19 cellular contexts compared by ENCODE assay signal in genomic region chr7:47586925-47587324, GRCh38. TPM values are rescaled to one million over a fixed set of nuclear protein-coding genes. Genes with fewer than 3 reads are reported as not detected.
DNase-seq lines count a peak whose midpoint lies in the region; ATAC-seq and TF ChIP-seq lines count a peak whose summit lies in the region.
"Had no signal": no experiment of that assay in that cellular context is flagged by ENCODE, and none has a peak within 500 bp of the region (broad histone marks: within the 10 kb centered on the region; RNA-seq: fewer than 3 reads in every experiment).

No MANE protein-coding gene starts in this region.

- H2BK12ac ChIP-seq in mesenchymal stem cell (ENCODE audit: low read length in 2 of 2) = peak overlapping the region in 1 of 2 experiments; percentile 4

- no peak for TF ChIP-seq CTCF in HFFc6 (IDR thresholded peaks at IDR 0.05)
- TF ChIP-seq CTCF in suprapubic skin (IDR thresholded peaks at IDR 0.05) = no peak

- H3K4me2 ChIP-seq in mesenchymal stem cell (ENCODE audit: low read length, poor library complexity, severe bottlenecking) = no peak overlapping the region

- TF ChIP-seq RAD21 in Ishikawa (IDR thresholded peaks at IDR 0.05; ENCODE audit: low read depth) = no peak; the same call in 1 of the 2 replicates

- no peaks in the 10 kb centered on the region; the same call in none of the 2 replicates for H3K27me3 Mint-ChIP-seq in HFFc6 (ENCODE audit: insufficient read depth)

- no peaks in the 10 kb centered on the region for H3K36me3 Mint-ChIP-seq in HFFc6 (ENCODE audit: low read depth)
- H3K36me3 Mint-ChIP-seq: natural killer cell had no signal

- no peaks in the 10 kb centered on the region for H3K79me1 ChIP-seq in mesenchymal stem cell (replicated peaks; ENCODE audit: low read length, poor library complexity, severe bottlenecking)

- H3K4ac ChIP-seq in mesenchymal stem cell (ENCODE audit: low read depth in 1 of 2, low read length in 2 of 2) = no peak overlapping the region

- no peak for TF ChIP-seq POLR2A in suprapubic skin (IDR thresholded peaks at IDR 0.05)

- no peak overlapping the region for H2BK15ac ChIP-seq in mesenchymal stem cell (ENCODE audit: low read depth, poor library complexity, severe bottlenecking)

- H3K4me3 ChIP-seq in mesenchymal stem cell (ENCODE audit: insufficient read depth in 1 of 2, low read depth in 1 of 2, low read length in 2 of 2) (no peak overlapping the region), suprapubic skin (no peak overlapping the region)
- H3K4me3 ChIP-seq: colonic mucosa, SJSA1, spleen, tibial artery had no signal

- H3K9me3 ChIP-seq in mesenchymal stem cell (ENCODE audit: control insufficient read depth, low read length) (peaks cover 6% of the 10 kb centered on the region), suprapubic skin (no peaks in the 10 kb centered on the region)
- H3K9me3 ChIP-seq: colonic mucosa, SJSA1, spleen, tibial artery had no signal

- H3K23ac ChIP-seq in mesenchymal stem cell (ENCODE audit: low read length in 2 of 2) = no peak overlapping the region

- H3K27ac ChIP-seq in mesenchymal stem cell (ENCODE audit: low read length, poor library complexity, severe bottlenecking) (no peak overlapping the region), suprapubic skin (no peak overlapping the region)
- H3K27ac ChIP-seq: 22Rv1, C4-2B, colonic mucosa, foreskin keratinocyte, HL-60, SJSA1 had no signal

- no peak overlapping the region for H2BK120ac ChIP-seq in mesenchymal stem cell (ENCODE audit: low read depth, low read length)

- peaks cover 26% of the 10 kb centered on the region for H3K4me1 ChIP-seq in mesenchymal stem cell (ENCODE audit: control insufficient read depth, insufficient read depth, low read depth, low read length)
- H3K4me1 ChIP-seq in suprapubic skin = peaks cover 39% of the 10 kb centered on the region

- no peak overlapping the region for H2AFZ ChIP-seq in mesenchymal stem cell (ENCODE audit: low read depth, low read length)

- H4K91ac ChIP-seq in mesenchymal stem cell (ENCODE audit: low read length) = peak overlapping the region; percentile 28

- no peak overlapping the region for H3K9ac ChIP-seq in mesenchymal stem cell (ENCODE audit: low read length)

- no peaks in the 10 kb centered on the region for H3K36me3 ChIP-seq in mesenchymal stem cell (ENCODE audit: control insufficient read depth in 1 of 2, insufficient read depth in 2 of 2, low read depth in 1 of 2, low read length in 2 of 2)
- H3K36me3 ChIP-seq in suprapubic skin = no peaks in the 10 kb centered on the region
- H3K36me3 ChIP-seq: colonic mucosa, spleen, tibial artery had no signal

- H3K18ac ChIP-seq in mesenchymal stem cell (ENCODE audit: low read depth in 1 of 2, low read length in 2 of 2) = peak overlapping the region in 1 of 2 experiments; percentile 2

- H3K27me3 ChIP-seq in mesenchymal stem cell (ENCODE audit: control insufficient read depth in 1 of 2, insufficient read depth in 1 of 2, low read length in 2 of 2) = peaks cover 0 to 55% of the 10 kb centered on the region in 2 experiments
- H3K27me3 ChIP-seq in suprapubic skin = peaks cover 4% of the 10 kb centered on the region
- H3K27me3 ChIP-seq: colonic mucosa, SJSA1, tibial artery had no signal

- ATAC-seq in GM18909 (IDR thresholded peaks at IDR 0.05; ENCODE audit: poor library complexity, unreplicated experiment) = no peak
- ATAC-seq: foreskin keratinocyte, natural killer cell had no signal

- peak overlapping the region; percentile 43 for H4K8ac ChIP-seq in mesenchymal stem cell (ENCODE audit: low read length)

- H2BK5ac ChIP-seq in mesenchymal stem cell (ENCODE audit: low read depth, low read length, poor library complexity, severe bottlenecking) = no peak overlapping the region

- no peak overlapping the region for H3K27ac Mint-ChIP-seq in HFFc6
- H3K27ac Mint-ChIP-seq: natural killer cell had no signal

- H3K4me1 Mint-ChIP-seq in HFFc6 (ENCODE audit: low read depth) = peaks cover 52% of the 10 kb centered on the region
- H3K4me1 Mint-ChIP-seq: natural killer cell had no signal

- no peak overlapping the region for H3K14ac ChIP-seq in mesenchymal stem cell (ENCODE audit: low read length in 2 of 2)

- DNase-seq in DMS53 (lab: John Stamatoyannopoulos, UW) (peak; percentile 24), DMS53 treated with DMSO at 0.1 percent for 48 hours (lab: John Stamatoyannopoulos, UW; ENCODE audit: unreplicated experiment) (no peak), RPMI8226 (peak; percentile 93), mesenchymal stem cell (no peak), HFFc6 (no peak), suprapubic skin (ENCODE audit: low spot score in 2 of 2) (no peak)
- DNase-seq: activated gamma-delta T cell, colonic mucosa, foreskin keratinocyte, KG1, natural killer cell, spleen had no signal

- 95% methylated on average over 3 of the region's 3 CpGs for WGBS in mesenchymal stem cell
- 58% methylated on average over 3 of the region's 3 CpGs for WGBS in suprapubic skin

- H3K4me3 Mint-ChIP-seq in HFFc6 = no peak overlapping the region
- H3K4me3 Mint-ChIP-seq: natural killer cell had no signal

- H3K9me3 Mint-ChIP-seq in HFFc6 = no peaks in the 10 kb centered on the region
- H3K9me3 Mint-ChIP-seq: natural killer cell had no signal

- TF ChIP-seq EP300 in Ishikawa (IDR thresholded peaks at IDR 0.05; ENCODE audit: borderline replicate concordance) = peak; percentile 76
- TF ChIP-seq EP300 in suprapubic skin (IDR thresholded peaks at IDR 0.05) = no peak

- peak overlapping the region; percentile 17 for H2AK5ac ChIP-seq in mesenchymal stem cell (ENCODE audit: low read length, severe bottlenecking)

TF ChIP-seq in Ishikawa, 13 proteins besides CTCF, POLR2A, EP300 and RAD21:
- no peak for TF ChIP-seq CEBPB (IDR thresholded peaks at IDR 0.05)
- TF ChIP-seq, protein P1, sequence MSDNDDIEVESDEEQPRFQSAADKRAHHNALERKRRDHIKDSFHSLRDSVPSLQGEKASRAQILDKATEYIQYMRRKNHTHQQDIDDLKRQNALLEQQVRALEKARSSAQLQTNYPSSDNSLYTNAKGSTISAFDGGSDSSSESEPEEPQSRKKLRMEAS (IDR thresholded peaks at IDR 0.05) = peak; percentile 95
- peak; percentile 34; the same call in 1 of the 2 replicates for TF ChIP-seq TEAD4 (IDR thresholded peaks at IDR 0.05)
- TF ChIP-seq TAF1 (IDR thresholded peaks at IDR 0.05; ENCODE audit: low read depth) = no peak
- TF ChIP-seq TCF12 (IDR thresholded peaks at IDR 0.05; ENCODE audit: low read depth) = peak; percentile 94
- peak; percentile 74 for TF ChIP-seq NFIC (IDR thresholded peaks at IDR 0.05)
- TF ChIP-seq FOXM1 (IDR thresholded peaks at IDR 0.05; ENCODE audit: borderline replicate concordance, low read depth) = peak; percentile 70; the same call in 1 of the 2 replicates
- no peak for TF ChIP-seq EGR1 (IDR thresholded peaks at IDR 0.05)

RNA-seq across cellular contexts. Expression of gene TNS3, which starts 5.0 kb away (rescaled TPM):
- 142 TPM for polyA plus RNA-seq in mesenchymal stem cell (2013, experiment 1 of 2)
- 136 TPM for polyA plus RNA-seq in mesenchymal stem cell (2013, experiment 2 of 2)
- total RNA-seq in HFFc6 (2021; fragmentation: NEBNext Ultra II Directional; extraction: Animal tissue kit (Norgen Biotek cat#: 25700)) = 10 to 100 TPM; 50.8 to 77.0 (median 67.8) TPM
- 10 to 100 TPM; 14.3 to 53.0 (median 31.9) TPM for total RNA-seq in suprapubic skin

Comparison
In these comparisons a context has a peak if more than half of its experiments do, and no peak if none do; other contexts are left out.
1. DNase-seq: peak in DMS53 (single experiment) and RPMI8226 (single experiment); none in DMS53 treated with DMSO at 0.1 percent for 48 hours (single experiment), mesenchymal stem cell (single experiment), HFFc6 (single experiment) and suprapubic skin (0 of 2).